1 cellular context compared by ENCODE assay signal in the genomic region with DNA sequence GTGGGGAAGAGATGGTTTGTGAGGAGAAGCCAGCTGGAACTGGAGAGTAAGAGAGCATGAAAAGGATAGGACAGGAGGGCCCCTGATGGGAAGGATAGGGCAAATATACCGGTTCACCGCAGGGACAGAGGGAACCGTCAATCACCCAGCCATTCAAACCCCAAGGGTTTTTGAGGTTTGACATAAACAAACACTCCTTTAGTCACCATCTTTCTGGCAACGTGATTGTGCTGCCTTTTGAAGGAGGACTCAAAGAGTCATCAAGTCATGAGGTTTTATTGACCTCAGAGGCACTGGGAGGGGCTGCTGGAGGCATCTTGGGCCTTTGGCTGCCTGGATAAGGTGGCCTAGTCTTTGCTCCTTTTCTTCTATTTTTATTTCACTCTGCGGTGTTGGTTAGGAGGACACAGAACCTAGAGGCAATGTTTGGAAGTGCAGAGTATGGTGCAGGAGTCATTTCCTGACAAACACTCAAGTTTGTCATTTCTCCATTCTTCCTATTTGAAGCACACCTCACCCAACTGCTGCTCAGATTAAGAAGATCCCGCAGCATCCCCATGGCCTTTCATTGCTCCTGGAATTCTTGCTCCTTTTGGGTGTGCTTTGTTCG.
TF ChIP-seq lines count a peak whose summit lies in the region.

No MANE protein-coding gene starts in this region.

TF ChIP-seq in HCT116, 20 proteins besides CTCF, POLR2A, EP300 and RAD21 (continued from another document):
- TF ChIP-seq, protein P1, sequence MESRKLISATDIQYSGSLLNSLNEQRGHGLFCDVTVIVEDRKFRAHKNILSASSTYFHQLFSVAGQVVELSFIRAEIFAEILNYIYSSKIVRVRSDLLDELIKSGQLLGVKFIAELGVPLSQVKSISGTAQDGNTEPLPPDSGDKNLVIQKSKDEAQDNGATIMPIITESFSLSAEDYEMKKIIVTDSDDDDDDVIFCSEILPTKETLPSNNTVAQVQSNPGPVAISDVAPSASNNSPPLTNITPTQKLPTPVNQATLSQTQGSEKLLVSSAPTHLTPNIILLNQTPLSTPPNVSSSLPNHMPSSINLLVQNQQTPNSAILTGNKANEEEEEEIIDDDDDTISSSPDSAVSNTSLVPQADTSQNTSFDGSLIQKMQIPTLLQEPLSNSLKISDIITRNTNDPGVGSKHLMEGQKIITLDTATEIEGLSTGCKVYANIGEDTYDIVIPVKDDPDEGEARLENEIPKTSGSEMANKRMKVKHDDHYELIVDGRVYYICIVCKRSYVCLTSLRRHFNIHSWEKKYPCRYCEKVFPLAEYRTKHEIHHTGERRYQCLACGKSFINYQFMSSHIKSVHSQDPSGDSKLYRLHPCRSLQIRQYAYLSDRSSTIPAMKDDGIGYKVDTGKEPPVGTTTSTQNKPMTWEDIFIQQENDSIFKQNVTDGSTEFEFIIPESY (IDR thresholded peaks at IDR 0.05; ENCODE audit: extremely low read depth, insufficient replicate concordance, low read length), result no peak
- TF ChIP-seq YY1 (IDR thresholded peaks at IDR 0.05; ENCODE audit: extremely low read depth, insufficient replicate concordance, low read depth, low read length) (no peak), SIN3A (IDR thresholded peaks at IDR 0.05; ENCODE audit: low read depth) (no peak), TCF7L2 (IDR thresholded peaks at IDR 0.05; ENCODE audit: borderline replicate concordance, extremely low read depth, insufficient read depth, insufficient read length) (no peak), CBX3 (IDR thresholded peaks at IDR 0.05; ENCODE audit: low read depth) (no peak), SP1 (IDR thresholded peaks at IDR 0.05; ENCODE audit: low read depth) (no peak), EZH2 (IDR thresholded peaks at IDR 0.05) (no peak), JUND (IDR thresholded peaks at IDR 0.05) (no peak), FOSL1 (IDR thresholded peaks at IDR 0.05; ENCODE audit: low read depth) (no peak), SRF (IDR thresholded peaks at IDR 0.05; ENCODE audit: low read depth) (no peak), MAX (IDR thresholded peaks at IDR 0.05) (no peak), ELF1 (IDR thresholded peaks at IDR 0.05; ENCODE audit: borderline replicate concordance, low read depth) (no peak), CEBPB (IDR thresholded peaks at IDR 0.05; ENCODE audit: low read depth) (no peak), EZH2phosphoT487 (IDR thresholded peaks at IDR 0.05; ENCODE audit: borderline replicate concordance) (no peak), ZFX (IDR thresholded peaks at IDR 0.05) (no peak), EGR1 (IDR thresholded peaks at IDR 0.05; ENCODE audit: low read depth) (no peak), POLR2AphosphoS5 (IDR thresholded peaks at IDR 0.05; ENCODE audit: low read depth, low read length) (no peak)
- TF ChIP-seq, protein P2, sequence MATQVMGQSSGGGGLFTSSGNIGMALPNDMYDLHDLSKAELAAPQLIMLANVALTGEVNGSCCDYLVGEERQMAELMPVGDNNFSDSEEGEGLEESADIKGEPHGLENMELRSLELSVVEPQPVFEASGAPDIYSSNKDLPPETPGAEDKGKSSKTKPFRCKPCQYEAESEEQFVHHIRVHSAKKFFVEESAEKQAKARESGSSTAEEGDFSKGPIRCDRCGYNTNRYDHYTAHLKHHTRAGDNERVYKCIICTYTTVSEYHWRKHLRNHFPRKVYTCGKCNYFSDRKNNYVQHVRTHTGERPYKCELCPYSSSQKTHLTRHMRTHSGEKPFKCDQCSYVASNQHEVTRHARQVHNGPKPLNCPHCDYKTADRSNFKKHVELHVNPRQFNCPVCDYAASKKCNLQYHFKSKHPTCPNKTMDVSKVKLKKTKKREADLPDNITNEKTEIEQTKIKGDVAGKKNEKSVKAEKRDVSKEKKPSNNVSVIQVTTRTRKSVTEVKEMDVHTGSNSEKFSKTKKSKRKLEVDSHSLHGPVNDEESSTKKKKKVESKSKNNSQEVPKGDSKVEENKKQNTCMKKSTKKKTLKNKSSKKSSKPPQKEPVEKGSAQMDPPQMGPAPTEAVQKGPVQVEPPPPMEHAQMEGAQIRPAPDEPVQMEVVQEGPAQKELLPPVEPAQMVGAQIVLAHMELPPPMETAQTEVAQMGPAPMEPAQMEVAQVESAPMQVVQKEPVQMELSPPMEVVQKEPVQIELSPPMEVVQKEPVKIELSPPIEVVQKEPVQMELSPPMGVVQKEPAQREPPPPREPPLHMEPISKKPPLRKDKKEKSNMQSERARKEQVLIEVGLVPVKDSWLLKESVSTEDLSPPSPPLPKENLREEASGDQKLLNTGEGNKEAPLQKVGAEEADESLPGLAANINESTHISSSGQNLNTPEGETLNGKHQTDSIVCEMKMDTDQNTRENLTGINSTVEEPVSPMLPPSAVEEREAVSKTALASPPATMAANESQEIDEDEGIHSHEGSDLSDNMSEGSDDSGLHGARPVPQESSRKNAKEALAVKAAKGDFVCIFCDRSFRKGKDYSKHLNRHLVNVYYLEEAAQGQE (IDR thresholded peaks at IDR 0.05; ENCODE audit: low read depth), result no peak
- TF ChIP-seq, protein P3, sequence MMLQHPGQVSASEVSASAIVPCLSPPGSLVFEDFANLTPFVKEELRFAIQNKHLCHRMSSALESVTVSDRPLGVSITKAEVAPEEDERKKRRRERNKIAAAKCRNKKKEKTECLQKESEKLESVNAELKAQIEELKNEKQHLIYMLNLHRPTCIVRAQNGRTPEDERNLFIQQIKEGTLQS (IDR thresholded peaks at IDR 0.05), result no peak
